8 cellular contexts compared by ENCODE assay signal in the genomic region with DNA sequence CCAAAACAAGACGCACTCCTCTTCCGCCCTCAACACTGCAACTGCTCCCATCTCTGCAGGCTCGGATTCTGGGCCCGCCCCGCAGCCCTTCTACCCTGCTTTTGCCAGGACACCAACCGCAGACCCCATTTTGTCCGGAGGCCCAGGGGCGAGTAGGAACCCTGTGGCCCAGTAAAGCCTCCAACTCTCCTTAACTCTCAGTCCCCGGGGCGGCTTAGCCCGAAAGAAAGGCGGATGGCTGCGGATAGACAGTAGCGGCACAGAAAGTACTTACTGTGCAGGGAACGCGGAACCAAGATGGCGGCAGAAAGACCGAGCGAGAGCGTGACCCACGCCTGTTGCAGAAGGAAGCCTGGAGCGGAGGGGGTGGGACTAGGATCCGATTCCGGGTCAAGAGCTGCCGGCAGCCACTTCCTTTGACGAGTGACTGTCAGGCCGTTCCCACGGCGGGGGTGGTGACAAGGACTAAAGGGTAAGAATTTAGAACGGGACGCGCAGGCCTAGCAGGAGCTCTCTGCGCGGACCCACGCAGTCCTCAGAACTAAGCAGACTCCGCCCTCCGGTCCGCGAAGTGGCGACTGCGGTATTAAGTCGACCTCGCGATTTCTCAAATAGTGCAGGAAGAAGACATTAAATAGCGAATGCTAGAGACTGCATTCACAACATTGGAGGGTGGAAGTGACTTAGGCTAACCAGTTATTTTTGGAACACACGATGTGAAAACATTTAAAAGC. TPM values are rescaled to one million over a fixed set of nuclear protein-coding genes. Genes with fewer than 3 reads are reported as not detected.
A peak's percentile ranks its signal among the peaks of the same experiment; 100 is the strongest.
DNase-seq lines count a peak whose midpoint lies in the region; ATAC-seq, FAIRE-seq and TF ChIP-seq lines count a peak whose summit lies in the region.

A gene (minus strand): TSS at position 311 of the 734 bp plus-strand sequence. CDS start 778 bp downstream, outside the sequence.

- intact Hi-C loops in Right ventricle myocardium inferior (cut with DNase I): loop anchor here (1.0 to 2.0 kb wide), 3 partner anchors 36 to 88 kb away; a partner anchor contains a TSS
- intact Hi-C loops in pancreas (cut with DNase I): loop anchor here in 2 of 3 donors (10.0 kb wide), 1 partner anchor 80 kb away; a partner anchor contains a TSS
- intact Hi-C loops in tibial artery (cut with DNase I; ENCODE audit: low total_unique reads): loop anchor here (2.0 to 10.0 kb wide), 2 partner anchors 36 to 80 kb away; a partner anchor contains a TSS

- H3K27ac ChIP-seq in pancreas: peak within 1 kb of the TSS; percentile 64 to 95 (median 89)
- H3K27ac ChIP-seq in tibial artery: peak within 1 kb of the TSS; percentile 80 to 88

- WGBS in pancreas, 2 donors: 0 to 1% methylated on average over 46 of the region's 46 CpGs

- H3K27me3 ChIP-seq in pancreas (no peaks in the 10 kb centered on the region), tibial artery (no peaks in the 10 kb centered on the region)

- peak; percentile 97 for DNase-seq in GM12864 (ENCODE audit: low read depth)
- peak; percentile 96 to 98 (median 98) for DNase-seq in NCI-H1417 (lab: John Stamatoyannopoulos, UW)
- DNase-seq in SW 1271 (lab: John Stamatoyannopoulos, UW): peak; percentile 96 to 99
- DNase-seq in activated naive CD8-positive, alpha-beta T cell treated with anti-CD3 and anti-CD28 coated beads, Interleukin-2, amount 50 U/mL, for 16 hours (ENCODE audit: low read depth, low spot score): peak; percentile 96
- peak; percentile 100 for DNase-seq in Right ventricle myocardium inferior (ENCODE audit: missing footprints)
- DNase-seq in pancreas: peak; percentile 95 to 99 (median 96)
- DNase-seq in tibial artery: peak; percentile 99 to 100

- TF ChIP-seq CTCF in GM12864 (IDR thresholded peaks at IDR 0.05; ENCODE audit: low read depth, low read length, missing control alignments) (no peak), pancreas (IDR thresholded peaks at IDR 0.05) (no peak), tibial artery (IDR thresholded peaks at IDR 0.05) (no peak)

- H3K36me3 ChIP-seq in pancreas (peaks cover 0 to 6% (median 0%) of the 10 kb centered on the region in 3 donors), tibial artery (peaks cover 0 to 16% (median 1%) of the 10 kb centered on the region in 3 donors)

- no peak for FAIRE-seq in pancreas (lab: Jason Lieb, UNC)

- peak within 1 kb of the TSS; percentile 96 for H3K4me3 ChIP-seq in GM12864 (ENCODE audit: low read depth, low read length)
- peak within 1 kb of the TSS; percentile 70 to 90 (median 82) for H3K4me3 ChIP-seq in pancreas
- H3K4me3 ChIP-seq in tibial artery: peak within 1 kb of the TSS; percentile 63 to 75

- H3K9me3 ChIP-seq in pancreas (no peaks in the 10 kb centered on the region), tibial artery (no peaks in the 10 kb centered on the region)

- ATAC-seq in HG02759 (IDR thresholded peaks at IDR 0.05; ENCODE audit: unreplicated experiment) (peak; percentile 91), Right ventricle myocardium inferior (peak; percentile 96), pancreas (peak; percentile 95 to 97 (median 96))

- H3K4me1 ChIP-seq in pancreas (peaks cover 14 to 36% (median 30%) of the 10 kb centered on the region in 3 donors), tibial artery (peaks cover 0 to 49% (median 37%) of the 10 kb centered on the region in 4 donors)

RNA-seq across cellular contexts. Expression of the gene that starts here (rescaled TPM):
- 432 TPM for total RNA-seq in Right ventricle myocardium inferior
- total RNA-seq in pancreas: 100 to 1,000 TPM; 305 to 633 (median 468) TPM
- polyA plus RNA-seq in pancreas: 100 to 1,000 TPM; 846 to 892 TPM

Comparison
In these comparisons a context has a peak if more than half of its experiments do, and no peak if none do; other contexts are left out.
1. Peak in every context shown above with its lines: DNase-seq, ATAC-seq, H3K4me3 ChIP-seq and H3K27ac ChIP-seq.